ENCODE assay signal across 8 cellular contexts in genomic region chr3:45795882-45796765, GRCh38. TPM values are rescaled to one million over a fixed set of nuclear protein-coding genes. Genes with fewer than 3 reads are reported as not detected.
DNase-seq lines count a peak whose midpoint lies in the region; ATAC-seq and TF ChIP-seq lines count a peak whose summit lies in the region.

SLC6A20 (minus strand) TSS chr3:45796536; CDS start chr3:45796419, 117 bp downstream.

- peaks cover 48% of the 10 kb centered on the region for H3K27me3 ChIP-seq in CD4-positive, CD25-positive, alpha-beta regulatory T cell (ENCODE audit: control insufficient read depth, insufficient read depth, low read length)
- peaks cover 48% of the 10 kb centered on the region for H3K27me3 ChIP-seq in SJSA1 (replicated peaks)

- no peak for TF ChIP-seq CTCF in neural crest cell (conservative IDR thresholded peaks at IDR 0.05)

- H3K4me3 Mint-ChIP-seq in CD4-positive, CD25-positive, alpha-beta regulatory T cell: peak within 1 kb of the TSS; percentile 47 to 92 (median 79)
- peak within 1 kb of the TSS; percentile 52 for H3K4me3 Mint-ChIP-seq in neural crest cell

- no peaks in the 10 kb centered on the region for H3K9me3 Mint-ChIP-seq in CD4-positive, CD25-positive, alpha-beta regulatory T cell
- H3K9me3 Mint-ChIP-seq in neural crest cell: no peaks in the 10 kb centered on the region

- peak within 1 kb of the TSS; percentile 69 for H3K4me3 ChIP-seq in CD4-positive, CD25-positive, alpha-beta regulatory T cell (ENCODE audit: low read depth, low read length)
- peak within 1 kb of the TSS; percentile 27 for H3K4me3 ChIP-seq in SJSA1

- peaks cover 0 to 17% (median 6%) of the 10 kb centered on the region in 4 donors for H3K4me1 Mint-ChIP-seq in CD4-positive, CD25-positive, alpha-beta regulatory T cell
- H3K4me1 Mint-ChIP-seq in neural crest cell: peaks cover 4% of the 10 kb centered on the region

- peaks cover 83% of the 10 kb centered on the region for H3K27me3 Mint-ChIP-seq in CD4-positive, CD25-positive, alpha-beta regulatory T cell
- H3K27me3 Mint-ChIP-seq in neural crest cell (ENCODE audit: low read depth): peaks cover 81% of the 10 kb centered on the region

- peak in 2 of 3 donors; percentile 12 to 18 for DNase-seq in CD4-positive, CD25-positive, alpha-beta regulatory T cell
- DNase-seq in SJSA1 (ENCODE audit: low read depth in 1 of 2, low spot score in 2 of 2) (peak in 1 of 2 experiments; percentile 5), neural crest cell (ENCODE audit: low read depth, low spot score) (peak; percentile 14), NCI-H2081 (lab: John Stamatoyannopoulos, UW) (no peak), NCI-H226 (no peak), substantia nigra (lab: John Stamatoyannopoulos, UW) (no peak)

- H3K36me3 Mint-ChIP-seq in CD4-positive, CD25-positive, alpha-beta regulatory T cell: no peaks in the 10 kb centered on the region
- no peaks in the 10 kb centered on the region for H3K36me3 Mint-ChIP-seq in neural crest cell (ENCODE audit: low read depth)

- H3K27ac Mint-ChIP-seq in CD4-positive, CD25-positive, alpha-beta regulatory T cell: peak within 1 kb of the TSS in 1 of 3 donors; percentile 82
- H3K27ac Mint-ChIP-seq in neural crest cell (ENCODE audit: unreplicated experiment): no peak within 1 kb of the TSS

- H3K9me3 ChIP-seq in CD4-positive, CD25-positive, alpha-beta regulatory T cell (ENCODE audit: control insufficient read depth in 2 of 2, low read length in 2 of 2): no peaks in the 10 kb centered on the region
- no peaks in the 10 kb centered on the region for H3K9me3 ChIP-seq in SJSA1 (replicated peaks)

- ATAC-seq in CD4-positive, CD25-positive, alpha-beta regulatory T cell (ENCODE audit: low read depth in 2 of 2): no peak
- ATAC-seq in esophagus mucosa (peak; percentile 59), GM19328 (IDR thresholded peaks at IDR 0.05; ENCODE audit: unreplicated experiment) (no peak)

- H3K27ac ChIP-seq in CD4-positive, CD25-positive, alpha-beta regulatory T cell (ENCODE audit: insufficient read depth, low read length, poor library complexity, severe bottlenecking): no peak within 1 kb of the TSS
- H3K27ac ChIP-seq in SJSA1: no peak within 1 kb of the TSS
- H3K27ac ChIP-seq in substantia nigra (ENCODE audit: low read depth, low read length, poor library complexity, severe bottlenecking): no peak within 1 kb of the TSS

- H3K36me3 ChIP-seq in CD4-positive, CD25-positive, alpha-beta regulatory T cell (ENCODE audit: control insufficient read depth, insufficient read depth, low read length): no peaks in the 10 kb centered on the region
- H3K36me3 ChIP-seq in SJSA1: no peaks in the 10 kb centered on the region

- peaks cover 18% of the 10 kb centered on the region for H3K4me1 ChIP-seq in CD4-positive, CD25-positive, alpha-beta regulatory T cell (ENCODE audit: control insufficient read depth, insufficient read depth, low read length, poor library complexity, severe bottlenecking)
- peaks cover 9% of the 10 kb centered on the region for H3K4me1 ChIP-seq in SJSA1 (replicated peaks)

RNA-seq across cellular contexts. Expression of gene SLC6A20, which starts in this region (rescaled TPM):
- total RNA-seq in CD4-positive, CD25-positive, alpha-beta regulatory T cell: not detected
- under 1 TPM in 1 of 4 donors, not detected in 3; 0.54 TPM for polyA plus RNA-seq in CD4-positive, CD25-positive, alpha-beta regulatory T cell
- 0.03 TPM in 1 of 2 replicates, not detected in the other for total RNA-seq in SJSA1 (2014; rRNA removed; shearing (Covaris generic))
- total RNA-seq in esophagus mucosa (0.16 TPM), neural crest cell (not detected in 2 replicates)

Comparison
In these comparisons a context has a peak if more than half of its experiments do, and no peak if none do; other contexts are left out.
1. Peak in DNase-seq and H3K4me3 ChIP-seq in CD4-positive, CD25-positive, alpha-beta regulatory T cell; RNA of the gene not detected or under 1 TPM.
2. Peak in ATAC-seq in esophagus mucosa; RNA of the gene not detected or under 1 TPM.
3. Peak in DNase-seq in neural crest cell; RNA of the gene not detected or under 1 TPM.